Comparison of ENCODE assay signal across 29 cellular contexts in genomic region chr4:181656748-181657147, GRCh38.
"Had no signal": no experiment of that assay in that cellular context is flagged by ENCODE, and none has a peak within 500 bp of the region (broad histone marks: within the 10 kb centered on the region; RNA-seq: fewer than 3 reads in every experiment).

No MANE protein-coding gene starts in this region.

- H3K27me3 Mint-ChIP-seq: stimulated activated memory B cell treated with anti-CD40 and anti-IgM and Interleukin-4, amounts not matched to agents 10 μg/mL and 1 μg/mL and 100 μg/mL, for 72 hours; stimulated activated naive B cell treated with anti-CD40 and anti-IgM and Interleukin-4, amounts not matched to agents 10 μg/mL and 1 μg/mL and 100 μg/mL, for 72 hours; stimulated activated naive CD8-positive, alpha-beta T cell treated with anti-CD3 and anti-CD28 coated beads, Interleukin-15, amount 100 ng/mL, for 72 hours; stimulated activated naive CD8-positive, alpha-beta T cell treated with anti-CD3 and anti-CD28 coated beads, Interleukin-15, Interleukin-2, amounts not matched to agents 100 ng/mL and 50 ng/mL, for 24 hours had no signal

- ATAC-seq: stimulated activated effector memory CD8-positive, alpha-beta T cell treated with anti-CD3 and anti-CD28 coated beads, Interleukin-12 subunit alpha, Interleukin-12 subunit beta, amount 100 ng/mL, for 72 hours; stimulated activated memory B cell treated with anti-CD40 and anti-IgM and Interleukin-4, amounts not matched to agents 10 μg/mL and 1 μg/mL and 100 μg/mL, for 72 hours; stimulated activated naive B cell treated with anti-CD40 and anti-IgM and Interleukin-4, amounts not matched to agents 10 μg/mL and 1 μg/mL and 100 μg/mL, for 72 hours; stimulated activated naive CD8-positive, alpha-beta T cell treated with anti-CD3 and anti-CD28 coated beads, Interleukin-15, amount 100 ng/mL, for 72 hours; stimulated activated naive CD8-positive, alpha-beta T cell treated with anti-CD3 and anti-CD28 coated beads, Interleukin-15, Interleukin-2, amounts not matched to agents 100 U/mL and 50 U/mL, for 24 hours; upper lobe of right lung had no signal

- H3K36me3 ChIP-seq: stomach, suprapubic skin, thoracic aorta, thyroid gland, tibial artery, tibial nerve, transverse colon, upper lobe of left lung, upper lobe of right lung, uterus, vagina had no signal

- H3K27ac Mint-ChIP-seq: stimulated activated effector memory CD8-positive, alpha-beta T cell treated with anti-CD3 and anti-CD28 coated beads, Interleukin-12 subunit alpha, Interleukin-12 subunit beta, amount 100 ng/mL, for 72 hours; stimulated activated memory B cell treated with anti-CD40 and anti-IgM and Interleukin-4, amounts not matched to agents 10 μg/mL and 1 μg/mL and 100 μg/mL, for 72 hours; stimulated activated naive B cell treated with anti-CD40 and anti-IgM and Interleukin-4, amounts not matched to agents 10 μg/mL and 1 μg/mL and 100 μg/mL, for 72 hours; stimulated activated naive CD8-positive, alpha-beta T cell treated with anti-CD3 and anti-CD28 coated beads, Interleukin-15, amount 100 ng/mL, for 72 hours; stimulated activated naive CD8-positive, alpha-beta T cell treated with anti-CD3 and anti-CD28 coated beads, Interleukin-15, Interleukin-2, amounts not matched to agents 100 ng/mL and 50 ng/mL, for 24 hours; type B pancreatic cell had no signal

- H3K4me3 ChIP-seq: stomach, suprapubic skin, testis, thoracic aorta, thyroid gland, tibial artery, tibial nerve, transverse colon, upper lobe of left lung, upper lobe of right lung, uterus, vagina had no signal

- H3K27me3 ChIP-seq: stomach, suprapubic skin, testis, thyroid gland, tibial artery, tibial nerve, transverse colon, upper lobe of left lung, upper lobe of right lung, uterus, vagina had no signal

- H3K4me1 ChIP-seq: stomach, suprapubic skin, testis, thyroid gland, tibial artery, transverse colon, upper lobe of left lung, upper lobe of right lung, uterus, vagina had no signal

- H3K4me3 Mint-ChIP-seq: stimulated activated effector memory CD8-positive, alpha-beta T cell treated with anti-CD3 and anti-CD28 coated beads, Interleukin-12 subunit alpha, Interleukin-12 subunit beta, amount 100 ng/mL, for 72 hours; stimulated activated memory B cell treated with anti-CD40 and anti-IgM and Interleukin-4, amounts not matched to agents 10 μg/mL and 1 μg/mL and 100 μg/mL, for 72 hours; stimulated activated naive B cell treated with anti-CD40 and anti-IgM and Interleukin-4, amounts not matched to agents 10 μg/mL and 1 μg/mL and 100 μg/mL, for 72 hours; stimulated activated naive CD8-positive, alpha-beta T cell treated with anti-CD3 and anti-CD28 coated beads, Interleukin-15, amount 100 ng/mL, for 72 hours; stimulated activated naive CD8-positive, alpha-beta T cell treated with anti-CD3 and anti-CD28 coated beads, Interleukin-15, Interleukin-2, amounts not matched to agents 100 ng/mL and 50 ng/mL, for 24 hours; type B pancreatic cell had no signal

- H3K36me3 Mint-ChIP-seq: stimulated activated effector memory CD8-positive, alpha-beta T cell treated with anti-CD3 and anti-CD28 coated beads, Interleukin-12 subunit alpha, Interleukin-12 subunit beta, amount 100 ng/mL, for 72 hours; stimulated activated memory B cell treated with anti-CD40 and anti-IgM and Interleukin-4, amounts not matched to agents 10 μg/mL and 1 μg/mL and 100 μg/mL, for 72 hours; stimulated activated naive B cell treated with anti-CD40 and anti-IgM and Interleukin-4, amounts not matched to agents 10 μg/mL and 1 μg/mL and 100 μg/mL, for 72 hours; type B pancreatic cell had no signal

- FAIRE-seq: urothelium cell line had no signal

- H3K4me1 Mint-ChIP-seq: stimulated activated effector memory CD8-positive, alpha-beta T cell treated with anti-CD3 and anti-CD28 coated beads, Interleukin-12 subunit alpha, Interleukin-12 subunit beta, amount 100 ng/mL, for 72 hours; stimulated activated memory B cell treated with anti-CD40 and anti-IgM and Interleukin-4, amounts not matched to agents 10 μg/mL and 1 μg/mL and 100 μg/mL, for 72 hours; stimulated activated naive B cell treated with anti-CD40 and anti-IgM and Interleukin-4, amounts not matched to agents 10 μg/mL and 1 μg/mL and 100 μg/mL, for 72 hours; stimulated activated naive CD8-positive, alpha-beta T cell treated with anti-CD3 and anti-CD28 coated beads, Interleukin-15, amount 100 ng/mL, for 72 hours had no signal

- H3K9me3 ChIP-seq: suprapubic skin, testis, thoracic aorta, thyroid gland, tibial artery, tibial nerve, transverse colon, upper lobe of left lung, upper lobe of right lung, uterus, vagina had no signal

- DNase-seq: stimulated activated CD4-positive, alpha-beta T cell treated with anti-CD3 and anti-CD28 coated beads, Interleukin-2, amount 100 ng/mL, for 48 hours; stimulated activated CD4-positive, alpha-beta T cell treated with anti-CD3 and anti-CD28 coated beads, Interleukin-4, amount 100 ng/mL, for 1 hour; stimulated activated CD4-positive, alpha-beta T cell treated with anti-CD3 and anti-CD28 coated beads, Interleukin-4, amount 100 ng/mL, for 24 hours; stimulated activated CD4-positive, alpha-beta T cell treated with anti-CD3 and anti-CD28 coated beads, Interleukin-4, amount 100 ng/mL, for 4 hours; stimulated activated CD8-positive, alpha-beta memory T cell treated with anti-CD3 and anti-CD28 coated beads, Interleukin-4, amount 100 ng/mL, for 48 hours; stimulated activated naive B cell treated with anti-CD40 and anti-IgM and Interleukin-4, amounts not matched to agents 10 μg/mL and 1 μg/mL and 100 μg/mL, for 72 hours; stimulated activated naive CD4-positive, alpha-beta T cell; stimulated activated naive CD4-positive, alpha-beta T cell treated with Interleukin-2 at 50 U/mL for 16 hours; stimulated activated naive CD8-positive, alpha-beta T cell treated with anti-CD3 and anti-CD28 coated beads, Interleukin-15, amount 100 ng/mL, for 72 hours; stimulated activated naive CD8-positive, alpha-beta T cell treated with anti-CD3 and anti-CD28 coated beads, Interleukin-15, Interleukin-2, amounts not matched to agents 100 U/mL and 50 U/mL, for 24 hours; stomach; substantia nigra; testis; thyroid gland; tibial artery; transverse colon; trophoblast cell; upper lobe of left lung; upper lobe of right lung; uterus had no signal

- H3K27ac ChIP-seq: stomach, suprapubic skin, testis, thoracic aorta, thyroid gland, tibial artery, tibial nerve, transverse colon, upper lobe of left lung, upper lobe of right lung, uterus, vagina had no signal
